ENCODE assay signal across 18 cellular contexts in genomic region chr1:3105167-3105863, GRCh38. TPM values are rescaled to one million over a fixed set of nuclear protein-coding genes. Genes with fewer than 3 reads are reported as not detected.
DNase-seq lines count a peak whose midpoint lies in the region; ATAC-seq, FAIRE-seq and TF ChIP-seq lines count a peak whose summit lies in the region.
"Had no signal": no experiment of that assay in that cellular context is flagged by ENCODE, and none has a peak within 500 bp of the region (broad histone marks: within the 10 kb centered on the region; RNA-seq: fewer than 3 reads in every experiment).

No MANE protein-coding gene starts in this region.

- no peak for TF ChIP-seq CTCF in glutamatergic neuron (IDR thresholded peaks at IDR 0.05; ENCODE audit: partially characterized antibody, unreplicated experiment)
- no peak for TF ChIP-seq CTCF in neural progenitor cell (IDR thresholded peaks at IDR 0.05)

- H3K27me3 ChIP-seq in adipocyte (replicated peaks; ENCODE audit: control insufficient read depth, insufficient read depth, low read length) (peaks cover 23% of the 10 kb centered on the region), neural progenitor cell (no peaks in the 10 kb centered on the region)
- H3K27me3 ChIP-seq: heart right ventricle had no signal

- peak overlapping the region; percentile 93 for H3K27ac ChIP-seq in neural progenitor cell
- H3K27ac ChIP-seq: heart right ventricle, HL-60, SK-N-MC had no signal

- DNase-seq in ELF-1 (ENCODE audit: low read depth, low spot score) (peak; percentile 92), adipocyte (ENCODE audit: low read depth) (peak; percentile 60), glutamatergic neuron (peak; percentile 49), neural progenitor cell (ENCODE audit: low spot score) (peak; percentile 98), urothelium cell line (ENCODE audit: low spot score) (no peak), NCI-H69 (lab: John Stamatoyannopoulos, UW) (no peak)
- DNase-seq in activated CD4-positive, alpha-beta T cell treated with anti-CD3 and anti-CD28 coated beads, Interleukin-2, amount 50 U/mL, for 48 hours: no peak
- DNase-seq: BE2C; DMS79 treated with DMSO at 0.1 percent for 48 hours; heart right ventricle; mucosa of descending colon; NCI-H1930; NK-92 treated with Interleukin-12 subunit alpha and Interleukin-12 subunit beta, amount 100 ng/mL, for 24 hours; stimulated activated naive CD8-positive, alpha-beta T cell treated with anti-CD3 and anti-CD28 coated beads, Interleukin-15, Interleukin-2, amounts not matched to agents 100 U/mL and 50 U/mL, for 24 hours had no signal

- H4K20me1 ChIP-seq in neural progenitor cell (ENCODE audit: low read depth): no peaks in the 10 kb centered on the region

- peaks cover 54% of the 10 kb centered on the region for H3F3A ChIP-seq in neural progenitor cell (ENCODE audit: low read depth)

- H3K9ac ChIP-seq in adipocyte (ENCODE audit: low read length) (no peak overlapping the region), neural progenitor cell (no peak overlapping the region)

- H3K4me3 Mint-ChIP-seq in glutamatergic neuron (ENCODE audit: unreplicated experiment): no peak overlapping the region
- peak overlapping the region; percentile 41 for H3K4me3 Mint-ChIP-seq in neural progenitor cell

- ATAC-seq in HG02840 (IDR thresholded peaks at IDR 0.05; ENCODE audit: low FRiP score, unreplicated experiment): no peak
- ATAC-seq: mucosa of descending colon; stimulated activated naive CD8-positive, alpha-beta T cell treated with anti-CD3 and anti-CD28 coated beads, Interleukin-15, Interleukin-2, amounts not matched to agents 100 U/mL and 50 U/mL, for 24 hours had no signal

- H3K9me3 Mint-ChIP-seq in glutamatergic neuron (ENCODE audit: unreplicated experiment) (peaks cover 3% of the 10 kb centered on the region), neural progenitor cell (peaks cover 6% of the 10 kb centered on the region)

- no peak overlapping the region for H2AFZ ChIP-seq in neural progenitor cell (replicated peaks)

- peaks cover 6% of the 10 kb centered on the region for H3K36me3 Mint-ChIP-seq in glutamatergic neuron (ENCODE audit: unreplicated experiment)
- no peaks in the 10 kb centered on the region for H3K36me3 Mint-ChIP-seq in neural progenitor cell

- H3K4me1 ChIP-seq in adipocyte (ENCODE audit: control insufficient read depth, insufficient read depth, low read length): no peaks in the 10 kb centered on the region
- peaks cover 68% of the 10 kb centered on the region for H3K4me1 ChIP-seq in neural progenitor cell
- H3K4me1 ChIP-seq: BE2C had no signal

- H3K36me3 ChIP-seq in adipocyte (ENCODE audit: control insufficient read depth, insufficient read depth, low read length, severe bottlenecking) (no peaks in the 10 kb centered on the region), neural progenitor cell (no peaks in the 10 kb centered on the region)
- H3K36me3 ChIP-seq: BE2C, heart right ventricle had no signal

- H3K4me2 ChIP-seq in neural progenitor cell: peak overlapping the region; percentile 67

- H3K4me1 Mint-ChIP-seq in glutamatergic neuron (ENCODE audit: low read depth, unreplicated experiment) (peaks cover 11% of the 10 kb centered on the region), neural progenitor cell (peaks cover 64% of the 10 kb centered on the region)

- H3K9me3 ChIP-seq in adipocyte (ENCODE audit: control insufficient read depth, low read length): peaks cover 12% of the 10 kb centered on the region
- H3K9me3 ChIP-seq in neural progenitor cell (ENCODE audit: low read depth): peaks cover 8% of the 10 kb centered on the region
- H3K9me3 ChIP-seq: BE2C, mucosa of descending colon had no signal

- H3K4me3 ChIP-seq in adipocyte (ENCODE audit: low read length): no peak overlapping the region
- no peak overlapping the region for H3K4me3 ChIP-seq in neural progenitor cell
- H3K4me3 ChIP-seq: heart right ventricle, mucosa of descending colon, SK-N-MC had no signal

- FAIRE-seq in urothelium cell line (lab: Jason Lieb, UNC): no peak
- FAIRE-seq: GM19239 had no signal

- H3K27me3 Mint-ChIP-seq in glutamatergic neuron (ENCODE audit: unreplicated experiment) (peaks cover 5% of the 10 kb centered on the region), neural progenitor cell (ENCODE audit: insufficient read depth, low read depth) (peaks cover 11% of the 10 kb centered on the region)

- H3K27ac Mint-ChIP-seq in glutamatergic neuron (ENCODE audit: unreplicated experiment): no peak overlapping the region
- peak overlapping the region; percentile 98 for H3K27ac Mint-ChIP-seq in neural progenitor cell

- no peaks in the 10 kb centered on the region for H3K79me2 ChIP-seq in neural progenitor cell (ENCODE audit: low read depth)

RNA-seq across cellular contexts. Expression of gene PRDM16, which starts 36.3 kb away (rescaled TPM):
- total RNA-seq in glutamatergic neuron (ENCODE audit: unreplicated experiment) (0.07 TPM), neural progenitor cell (ENCODE audit: low replicate concordance) (1.9 and 2.0 TPM in 2 replicates)

Comparison
In these comparisons a context has a peak if more than half of its experiments do, and no peak if none do; other contexts are left out.
1. DNase-seq: peak in ELF-1 (single experiment), adipocyte (single experiment), glutamatergic neuron (single experiment) and neural progenitor cell (single experiment); none in urothelium cell line (single experiment), activated CD4-positive, alpha-beta T cell treated with anti-CD3 and anti-CD28 coated beads, Interleukin-2, amount 50 U/mL, for 48 hours (0 of 2) and NCI-H69 (single experiment).